In the genomic region with DNA sequence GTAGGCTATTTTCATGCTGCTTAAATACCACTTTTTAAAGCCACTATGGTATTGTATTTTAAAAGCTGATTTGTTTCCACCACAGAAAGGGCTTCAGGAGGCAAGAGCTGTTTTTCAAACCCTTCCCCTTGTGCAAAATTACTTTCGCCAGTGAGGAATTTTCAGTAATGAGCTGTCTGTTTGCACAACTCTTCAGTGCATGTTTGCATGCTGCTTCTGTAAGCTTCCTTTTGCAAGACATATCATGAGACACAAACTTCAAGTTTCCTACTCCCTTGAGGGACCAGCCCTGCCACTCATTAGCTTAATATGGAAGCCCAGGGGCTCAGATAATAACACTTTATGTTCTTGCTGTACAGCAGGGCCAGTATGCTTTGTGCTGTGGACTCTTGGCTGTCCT, we compare ENCODE assay signal across 15 cellular contexts.
DNase-seq lines count a peak whose midpoint lies in the region; ATAC-seq, FAIRE-seq and TF ChIP-seq lines count a peak whose summit lies in the region.
"Had no signal": no experiment of that assay in that cellular context is flagged by ENCODE, and none has a peak within 500 bp of the region (broad histone marks: within the 10 kb centered on the region; RNA-seq: fewer than 3 reads in every experiment).

No MANE protein-coding gene starts in this region.

- no peaks in the 10 kb centered on the region for H4K20me1 ChIP-seq in GM23338 (replicated peaks; ENCODE audit: insufficient read depth)
- H4K20me1 ChIP-seq in SK-N-SH (ENCODE audit: insufficient read depth): no peaks in the 10 kb centered on the region
- no peaks in the 10 kb centered on the region for H4K20me1 ChIP-seq in HepG2 (ENCODE audit: insufficient read depth, low read length)

- H3K27me3 ChIP-seq in GM23338 (ENCODE audit: insufficient read depth): no peaks in the 10 kb centered on the region
- no peaks in the 10 kb centered on the region for H3K27me3 ChIP-seq in SK-N-SH (ENCODE audit: insufficient read depth)
- H3K27me3 ChIP-seq in HepG2 (ENCODE audit: control insufficient read depth in 1 of 2, insufficient read depth in 2 of 2, low read length in 2 of 2): no peaks in the 10 kb centered on the region
- no peaks in the 10 kb centered on the region for H3K27me3 ChIP-seq in naive thymus-derived CD4-positive, alpha-beta T cell (ENCODE audit: control insufficient read depth in 2 of 2, insufficient read depth in 2 of 2, low read length in 2 of 2)
- H3K27me3 ChIP-seq: esophagus muscularis mucosa, suprapubic skin had no signal

- H3K27ac Mint-ChIP-seq in GM23338 (no peak overlapping the region), T-cell (no peak overlapping the region)
- H3K27ac Mint-ChIP-seq in naive thymus-derived CD4-positive, alpha-beta T cell: peak overlapping the region in 1 of 9 donors; percentile 18

- H3K36me3 Mint-ChIP-seq in GM23338 (ENCODE audit: low read depth) (no peaks in the 10 kb centered on the region), T-cell (no peaks in the 10 kb centered on the region)
- H3K36me3 Mint-ChIP-seq in naive thymus-derived CD4-positive, alpha-beta T cell: peaks cover 0 to 13% (median 0%) of the 10 kb centered on the region in 5 donors

- BruUV-seq in HepG2 (replicated peaks; lab: Mats Ljungman, UMichigan): no TSS peak

- H3K4me1 ChIP-seq in GM23338 (ENCODE audit: insufficient read depth): no peaks in the 10 kb centered on the region
- H3K4me1 ChIP-seq in SK-N-SH (ENCODE audit: control insufficient read depth in 1 of 2, insufficient read depth in 2 of 2, low read depth in 1 of 2, low read length in 1 of 2): no peaks in the 10 kb centered on the region; a peak in 1 of 4 replicates
- H3K4me1 ChIP-seq in HepG2 (ENCODE audit: insufficient read depth, low read length): peaks cover 15% of the 10 kb centered on the region
- H3K4me1 ChIP-seq in naive thymus-derived CD4-positive, alpha-beta T cell (ENCODE audit: control insufficient read depth in 2 of 2, insufficient read depth in 2 of 2, low read length in 2 of 2): peaks cover 0 to 4% of the 10 kb centered on the region in 2 donors
- H3K4me1 ChIP-seq: suprapubic skin had no signal

- CTCF ChIA-PET in SK-N-SH (lab: Yijun Ruan, JAX): interaction anchor here (0.7 to 4.4 kb wide), 20 partner anchors 15 to 605 kb away, joined by 3 to 57 read pairs (median 5); no protein-coding TSS in a partner anchor
- CTCF ChIA-PET in HepG2 (lab: Yijun Ruan, JAX; ENCODE audit: low intra/inter-chr PET ratio, low total read pairs): interaction anchor here (2.8 to 2.9 kb wide), 2 partner anchors 378 to 604 kb away, joined by 19 to 33 read pairs; no protein-coding TSS in a partner anchor
- CTCF ChIA-PET in T-cell (lab: Charles Lee): interaction anchor here (0.7 to 2.7 kb wide), 21 partner anchors 8 to 604 kb away, joined by 3 to 23 read pairs (median 3); no protein-coding TSS in a partner anchor
- CTCF ChIA-PET in naive thymus-derived CD4-positive, alpha-beta T cell (lab: Charles Lee): interaction anchor here (0.7 to 3.1 kb wide), 16 partner anchors 15 to 602 kb away, joined by 3 to 25 read pairs (median 3); no protein-coding TSS in a partner anchor

- TF ChIP-seq RAD21 in SK-N-SH (IDR thresholded peaks at IDR 0.05; ENCODE audit: low read length) (no peak), HepG2 (CRISPR knock-in tag; IDR thresholded peaks at IDR 0.05) (no peak)

- intact Hi-C loops in HepG2 (cut with micrococcal nuclease; ENCODE audit: unreplicated experiment): loop anchor here (1.0 to 2.0 kb wide), 3 partner anchors 378 to 604 kb away; no protein-coding TSS in a partner anchor
- intact Hi-C loops in naive thymus-derived CD4-positive, alpha-beta T cell (cut with micrococcal nuclease): loop anchor here (1.0 to 10.0 kb wide), 9 partner anchors 51 to 1151 kb away; partner anchors contain the start of genes CLDN11 (in 1 of the 2) and TNIK (in 1 of the 2)

- H3K4me1 Mint-ChIP-seq in GM23338: peaks cover 5% of the 10 kb centered on the region; the same call in 2 of the 3 replicates
- H3K4me1 Mint-ChIP-seq in T-cell: peaks cover 10 to 17% (median 12%) of the 10 kb centered on the region in 3 donors
- peaks cover 4 to 49% (median 10%) of the 10 kb centered on the region in 7 donors for H3K4me1 Mint-ChIP-seq in naive thymus-derived CD4-positive, alpha-beta T cell

- H3K79me2 ChIP-seq in GM23338 (replicated peaks; ENCODE audit: insufficient read depth): no peaks in the 10 kb centered on the region
- H3K79me2 ChIP-seq in SK-N-SH (ENCODE audit: insufficient read depth): no peaks in the 10 kb centered on the region
- H3K79me2 ChIP-seq in HepG2 (ENCODE audit: insufficient read depth, low read length): no peaks in the 10 kb centered on the region

- DNase-seq in CD1c-positive myeloid dendritic cell (ENCODE audit: extremely low spot score): peak; percentile 63
- DNase-seq in GM23338 (ENCODE audit: low spot score): no peak
- no peak for DNase-seq in SK-N-SH
- DNase-seq in HepG2 (ENCODE audit: low spot score): peak; percentile 24
- no peak for DNase-seq in T-cell
- DNase-seq in naive thymus-derived CD4-positive, alpha-beta T cell: no peak
- DNase-seq: activated gamma-delta T cell, caudate nucleus, NCI-H146, T1000 had no signal

- H3K27me3 Mint-ChIP-seq in GM23338 (ENCODE audit: insufficient read depth, low read depth, poor library complexity) (no peaks in the 10 kb centered on the region), T-cell (peaks cover 2 to 7% of the 10 kb centered on the region in 2 donors)
- H3K27me3 Mint-ChIP-seq in naive thymus-derived CD4-positive, alpha-beta T cell: peaks cover 0 to 21% (median 0%) of the 10 kb centered on the region in 5 donors

- WGBS in SK-N-SH (ENCODE audit: low lambda C conversion rate): 74% methylated on average over 1 of the region's 1 CpG
- WGBS in HepG2 (ENCODE audit: low lambda C conversion rate): 0% methylated on average over 1 of the region's 1 CpG

- no peaks in the 10 kb centered on the region for H3K9me3 ChIP-seq in SK-N-SH
- no peaks in the 10 kb centered on the region for H3K9me3 ChIP-seq in HepG2 (ENCODE audit: low read length)
- no peaks in the 10 kb centered on the region for H3K9me3 ChIP-seq in naive thymus-derived CD4-positive, alpha-beta T cell (ENCODE audit: control insufficient read depth in 2 of 3, low read length in 3 of 3)
- H3K9me3 ChIP-seq: esophagus muscularis mucosa, suprapubic skin had no signal

- H2AFZ ChIP-seq in GM23338: 0 out of 2 replicates have a peak overlapping the region, but pooled peaks have one; percentile 69
- no peak overlapping the region for H2AFZ ChIP-seq in SK-N-SH (ENCODE audit: low read depth)
- H2AFZ ChIP-seq in HepG2 (ENCODE audit: low read length): no peak overlapping the region

- POLR2A ChIA-PET in SK-N-SH (lab: Yijun Ruan, JAX): no interaction called here
- POLR2A ChIA-PET in HepG2 (lab: Yijun Ruan, JAX): no interaction called here
- POLR2A ChIA-PET in T-cell (lab: Charles Lee): no interaction called here
- POLR2A ChIA-PET in naive thymus-derived CD4-positive, alpha-beta T cell (lab: Charles Lee): interaction anchor here (0.9 to 1.1 kb wide), 3 partner anchors 104 to 401 kb away, joined by 3 read pairs; no protein-coding TSS in a partner anchor

- no peaks in the 10 kb centered on the region for H3K36me3 ChIP-seq in GM23338 (ENCODE audit: insufficient read depth)
- H3K36me3 ChIP-seq in SK-N-SH (replicated peaks in 1 of 2; ENCODE audit: control insufficient read depth in 1 of 2, insufficient read depth in 2 of 2, low read length in 1 of 2): no peaks in the 10 kb centered on the region
- no peaks in the 10 kb centered on the region for H3K36me3 ChIP-seq in HepG2 (replicated peaks in 1 of 2; ENCODE audit: control insufficient read depth in 1 of 2, insufficient read depth in 2 of 2, low read length in 2 of 2)
- H3K36me3 ChIP-seq in naive thymus-derived CD4-positive, alpha-beta T cell (ENCODE audit: control insufficient read depth in 2 of 3, insufficient read depth in 3 of 3, low read length in 3 of 3): no peaks in the 10 kb centered on the region
- H3K36me3 ChIP-seq: esophagus muscularis mucosa, suprapubic skin had no signal

- H3K9me3 Mint-ChIP-seq in GM23338: peaks cover under 1% of the 10 kb centered on the region; the same call in 2 of the 3 replicates
- no peaks in the 10 kb centered on the region for H3K9me3 Mint-ChIP-seq in T-cell
- no peaks in the 10 kb centered on the region for H3K9me3 Mint-ChIP-seq in naive thymus-derived CD4-positive, alpha-beta T cell

- H3K9ac ChIP-seq in SK-N-SH (no peak overlapping the region), HepG2 (ENCODE audit: insufficient read depth, low read depth, low read length) (no peak overlapping the region)

- no peaks in the 10 kb centered on the region for H3F3A ChIP-seq in GM23338 (replicated peaks; ENCODE audit: low read depth)
- no peaks in the 10 kb centered on the region for H3F3A ChIP-seq in SK-N-SH (replicated peaks; ENCODE audit: insufficient read depth)

- H3K4me2 ChIP-seq in GM23338: no peak overlapping the region
- H3K4me2 ChIP-seq in SK-N-SH: no peak overlapping the region
- H3K4me2 ChIP-seq in HepG2 (ENCODE audit: low read depth, low read length): no peak overlapping the region

- TF ChIP-seq EP300 in SK-N-SH (IDR thresholded peaks at IDR 0.05; ENCODE audit: borderline replicate concordance in 1 of 2, low read depth in 1 of 2, low read length in 1 of 2) (no peak), HepG2 (IDR thresholded peaks at IDR 0.05; ENCODE audit: low read depth in 2 of 2, low read length in 2 of 2) (no peak), HepG2 (CRISPR knock-in tag; IDR thresholded peaks at IDR 0.05; ENCODE audit: borderline replicate concordance) (no peak)

- TF ChIP-seq POLR2A in HepG2 (IDR thresholded peaks at IDR 0.05; ENCODE audit: insufficient read depth in 1 of 2, low read depth in 2 of 2, low read length in 2 of 2): no peak

- H3K27ac ChIP-seq in GM23338 (ENCODE audit: low read depth): no peak overlapping the region
- no peak overlapping the region for H3K27ac ChIP-seq in SK-N-SH (ENCODE audit: low read depth in 2 of 2, low read length in 1 of 2)
- no peak overlapping the region for H3K27ac ChIP-seq in HepG2 (ENCODE audit: extremely low read length, insufficient read depth, low read length)
- H3K27ac ChIP-seq in naive thymus-derived CD4-positive, alpha-beta T cell (ENCODE audit: low read depth, low read length): no peak overlapping the region
- H3K27ac ChIP-seq: esophagus muscularis mucosa, suprapubic skin had no signal

- ATAC-seq in GM23338 (no peak), HepG2 (peak; percentile 50; the same call in 2 of the 3 replicates), T-cell (replicated peaks in 1 of 4) (no peak), GM19452 (IDR thresholded peaks at IDR 0.05; ENCODE audit: unreplicated experiment) (no peak)
- ATAC-seq in naive thymus-derived CD4-positive, alpha-beta T cell: no peak
- no peak for ATAC-seq in activated CD4-positive, CD25-positive, alpha-beta regulatory T cell treated with anti-CD3 and anti-CD28 coated beads, Interleukin-2, amount 50 U/mL, for 24 hours

- in situ Hi-C loops in HepG2 (cut with HindIII; ENCODE audit: extremely low pct_ligation_motif_present, low pct_unique_long_range_greater_than_20kb): loop anchor here (5.0 kb wide), 2 partner anchors 378 to 603 kb away; no protein-coding TSS in a partner anchor

- no peak overlapping the region for H3K4me3 ChIP-seq in GM23338
- no peak overlapping the region for H3K4me3 ChIP-seq in SK-N-SH (ENCODE audit: low read depth in 2 of 2, low read length in 1 of 2)
- no peak overlapping the region for H3K4me3 ChIP-seq in HepG2 (replicated peaks in 1 of 3; ENCODE audit: insufficient read depth in 1 of 3, low read depth in 2 of 3, low read length in 3 of 3)
- no peak overlapping the region for H3K4me3 ChIP-seq in naive thymus-derived CD4-positive, alpha-beta T cell (ENCODE audit: low read length)
- H3K4me3 ChIP-seq: esophagus muscularis mucosa, suprapubic skin had no signal

- H3K9me2 ChIP-seq in GM23338 (ENCODE audit: insufficient read depth): peaks cover 8% of the 10 kb centered on the region
- H3K9me2 ChIP-seq in SK-N-SH: no peaks in the 10 kb centered on the region

- peak; percentile 8 for FAIRE-seq in HepG2 (lab: Jason Lieb, UNC)
- FAIRE-seq: GM12891 had no signal

- no peak overlapping the region for H3K4me3 Mint-ChIP-seq in GM23338
- H3K4me3 Mint-ChIP-seq in T-cell: no peak overlapping the region
- no peak overlapping the region for H3K4me3 Mint-ChIP-seq in naive thymus-derived CD4-positive, alpha-beta T cell

- no peak for TF ChIP-seq CTCF in GM23338 (conservative IDR thresholded peaks at IDR 0.05; ENCODE audit: low read depth in 2 of 2)
- no peak for TF ChIP-seq CTCF in SK-N-SH (IDR thresholded peaks at IDR 0.05)
- no peak for TF ChIP-seq CTCF in HepG2 (CRISPR knock-in tag; IDR thresholded peaks at IDR 0.05)

Comparison
In these comparisons a context has a peak if more than half of its experiments do, and no peak if none do; other contexts are left out.
1. DNase-seq: peak in CD1c-positive myeloid dendritic cell (single experiment) and HepG2 (single experiment); none in GM23338 (single experiment), SK-N-SH (single experiment), T-cell (0 of 34) and naive thymus-derived CD4-positive, alpha-beta T cell (0 of 9).